Comparison of ENCODE assay signal across 7 cellular contexts in the genomic region with DNA sequence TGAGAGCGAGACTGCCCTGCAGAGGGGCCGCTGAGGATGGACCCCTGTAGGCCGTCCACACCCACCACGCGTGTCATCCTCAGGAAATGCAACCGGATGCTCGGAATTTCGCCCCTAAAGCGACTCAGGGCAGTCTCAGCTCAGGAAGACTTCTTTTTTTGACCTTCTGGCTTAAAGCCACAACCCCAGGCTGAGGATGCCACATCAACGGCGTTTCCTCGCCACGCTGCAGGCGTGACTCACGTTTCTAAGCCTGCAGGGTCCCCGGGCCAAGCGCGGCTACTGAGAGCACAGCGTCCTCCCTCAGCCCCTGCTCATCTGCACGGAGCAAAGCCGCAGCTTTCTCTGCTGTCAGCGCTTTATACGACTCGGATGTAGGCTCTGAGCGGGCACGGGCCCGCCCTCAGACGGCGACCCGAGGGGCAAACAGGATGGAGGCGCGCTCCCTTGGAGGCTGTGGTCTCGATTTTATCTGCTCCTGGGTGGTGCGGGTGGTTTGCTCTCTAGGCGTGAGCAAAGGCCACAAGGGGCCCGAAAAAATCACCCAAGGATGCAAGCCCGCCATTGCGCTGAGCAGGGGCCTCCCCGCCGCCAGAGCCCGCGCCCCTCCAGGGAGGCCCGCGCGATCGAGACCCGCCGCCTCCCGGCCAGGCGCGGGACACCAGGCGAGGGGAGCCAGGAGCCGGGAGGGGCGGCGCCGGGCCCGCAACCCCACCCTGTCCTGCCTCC. TPM values are rescaled to one million over a fixed set of nuclear protein-coding genes. Genes with fewer than 3 reads are reported as not detected.
A peak's percentile ranks its signal among the peaks of the same experiment; 100 is the strongest.
DNase-seq lines count a peak whose midpoint lies in the region; ATAC-seq and TF ChIP-seq lines count a peak whose summit lies in the region.

No MANE protein-coding gene starts in this region.

- peak overlapping the region; percentile 92 for H3K27ac ChIP-seq in lower lobe of right lung

- peak; percentile 10 for TF ChIP-seq POLR2A in GM18505 (IDR thresholded peaks at IDR 0.05; ENCODE audit: borderline replicate concordance, extremely low read depth, insufficient read depth, insufficient read length)

- H3K9me3 ChIP-seq in lower lobe of right lung: no peaks in the 10 kb centered on the region

- intact Hi-C loops in lower lobe of right lung (cut with DNase I): no loop called here

- peak; percentile 26 for ATAC-seq in GM18505 (IDR thresholded peaks at IDR 0.05; ENCODE audit: unreplicated experiment)
- peak; percentile 36 for ATAC-seq in HG02678 (IDR thresholded peaks at IDR 0.05; ENCODE audit: unreplicated experiment)
- peak; percentile 60 to 63 for ATAC-seq in lower lobe of right lung

- peaks cover 34% of the 10 kb centered on the region for H3K4me1 ChIP-seq in lower lobe of right lung

- peak; percentile 52 for TF ChIP-seq CTCF in lower lobe of right lung (IDR thresholded peaks at IDR 0.05)

- H3K4me3 ChIP-seq in lower lobe of right lung: peak overlapping the region; percentile 83

- peaks cover 11% of the 10 kb centered on the region for H3K36me3 ChIP-seq in lower lobe of right lung

- H3K27me3 ChIP-seq in lower lobe of right lung (ENCODE audit: low read depth): no peaks in the 10 kb centered on the region

- peak; percentile 44 for DNase-seq in NCI-H1092 treated with DMSO at 0.1 percent for 48 hours (lab: John Stamatoyannopoulos, UW)
- DNase-seq in activated CD4-positive, alpha-beta T cell treated with anti-CD3 and anti-CD28 coated beads, Interleukin-2, amount 50 U/mL, for 1 hour: peak; percentile 86
- DNase-seq in dermis blood vessel endothelial cell: peak; percentile 73
- DNase-seq in lower lobe of right lung: peak; percentile 78
- peak; percentile 62 to 80 (median 73) for DNase-seq in stimulated activated CD4-positive, alpha-beta T cell treated with anti-CD3 and anti-CD28 coated beads, TNF-alpha, amount 100 ng/mL, for 48 hours (ENCODE audit: low read depth in 3 of 3)

RNA-seq across cellular contexts. Expression of a gene that starts 0.7 kb away (rescaled TPM):
- total RNA-seq in dermis blood vessel endothelial cell (93.9 and 140 TPM in 2 replicates), lower lobe of right lung (70.9 TPM)

Comparison
In these comparisons a context has a peak if more than half of its experiments do, and no peak if none do; other contexts are left out.
1. Peak in every context shown above with its lines: DNase-seq, ATAC-seq, H3K4me3 ChIP-seq and H3K27ac ChIP-seq.